23 cellular contexts compared by ENCODE assay signal in genomic region chr2:39603436-39603835, GRCh38.
DNase-seq lines count a peak whose midpoint lies in the region; ATAC-seq, FAIRE-seq and TF ChIP-seq lines count a peak whose summit lies in the region.
"Had no signal": no experiment of that assay in that cellular context is flagged by ENCODE, and none has a peak within 500 bp of the region (broad histone marks: within the 10 kb centered on the region; RNA-seq: fewer than 3 reads in every experiment).

No MANE protein-coding gene starts in this region.

- intact Hi-C loops in mammary epithelial cell (cut with micrococcal nuclease) (no loop called here), lower leg skin (cut with DNase I; ENCODE audit: low total_unique reads) (no loop called here), PC-9 (cut with micrococcal nuclease; ENCODE audit: unreplicated experiment) (no loop called here)

- H3K4me3 ChIP-seq in mammary epithelial cell (replicated peaks in 1 of 3; ENCODE audit: insufficient read depth in 1 of 3, low read depth in 2 of 3, low read length in 3 of 3) (no peak overlapping the region), foreskin fibroblast (ENCODE audit: low read depth in 1 of 2, low read length in 2 of 2) (no peak overlapping the region), lower leg skin (ENCODE audit: low read depth, poor library complexity, severe bottlenecking) (no peak overlapping the region), PC-9 (no peak overlapping the region)
- H3K4me3 ChIP-seq: esophagus squamous epithelium, left lung had no signal

- H3K27me3 ChIP-seq in mammary epithelial cell (ENCODE audit: insufficient read depth, low read length), result no peaks in the 10 kb centered on the region
- H3K27me3 ChIP-seq in PC-9 (ENCODE audit: insufficient read depth, low read depth), result no peaks in the 10 kb centered on the region
- H3K27me3 ChIP-seq: left lung had no signal

- 44% methylated on average over 2 of the region's 2 CpGs for WGBS in mammary epithelial cell (ENCODE audit: low coverage, missing lambda C conversion rate)
- 25 to 33% methylated on average over 2 of the region's 2 CpGs for WGBS in lower leg skin, 2 donors

- in situ Hi-C loops in mammary epithelial cell (cut with MboI; ENCODE audit: low sequenced_read_pairs in 2 of 2), result no loop called here

- H2AFZ ChIP-seq in mammary epithelial cell (ENCODE audit: low read depth, low read length) (no peak overlapping the region), PC-9 (no peak overlapping the region)

- H4K20me1 ChIP-seq in mammary epithelial cell (ENCODE audit: insufficient read depth, low read length) (no peaks in the 10 kb centered on the region), PC-9 (ENCODE audit: insufficient read depth) (no peaks in the 10 kb centered on the region)

- no peak overlapping the region for H3K4me3 Mint-ChIP-seq in natural killer cell treated with Interleukin-12 subunit alpha and Interleukin-12 subunit beta and Interleukin-15 and Interleukin-18, amount 100 ng/mL, for 72 hours
- H3K4me3 Mint-ChIP-seq: activated CD4-positive, alpha-beta T cell treated with anti-CD3 and anti-CD28 coated beads, Interleukin-2, amount 10 ng/mL, durations not matched to agents 7 days and 5 days; activated CD8-positive, alpha-beta memory T cell treated with anti-CD3 and anti-CD28 coated beads, Interleukin-2, amount 10 ng/mL, durations not matched to agents 7 days and 5 days; CD4-positive, CD25-positive, alpha-beta regulatory T cell; H9 had no signal

- H3K36me3 Mint-ChIP-seq in natural killer cell treated with Interleukin-12 subunit alpha and Interleukin-12 subunit beta and Interleukin-15 and Interleukin-18, amount 100 ng/mL, for 72 hours, result no peaks in the 10 kb centered on the region
- H3K36me3 Mint-ChIP-seq: activated CD8-positive, alpha-beta memory T cell treated with anti-CD3 and anti-CD28 coated beads, Interleukin-2, amount 10 ng/mL, durations not matched to agents 7 days and 5 days; CD4-positive, CD25-positive, alpha-beta regulatory T cell had no signal

- H3K36me3 ChIP-seq in mammary epithelial cell (ENCODE audit: insufficient read depth, low read length) (no peaks in the 10 kb centered on the region), PC-9 (ENCODE audit: low read depth) (no peaks in the 10 kb centered on the region)
- H3K36me3 ChIP-seq: esophagus squamous epithelium, left lung had no signal

- DNase-seq in AG08395 (ENCODE audit: low spot score) (peak; percentile 17), HTR-8/SVneo (ENCODE audit: insufficient read length, low spot score) (no peak), mammary epithelial cell (peak; percentile 58), foreskin fibroblast (peak; percentile 18 to 26), lower leg skin (ENCODE audit: low spot score in 2 of 2) (no peak), PC-9 (no peak), medulla oblongata (ENCODE audit: extremely low spot score) (no peak)
- DNase-seq in natural killer cell treated with Interleukin-12 subunit alpha and Interleukin-12 subunit beta and Interleukin-15 and Interleukin-18, amount 100 ng/mL, for 72 hours (ENCODE audit: low spot score), result no peak
- DNase-seq: activated CD4-positive, alpha-beta T cell treated with anti-CD3 and anti-CD28 coated beads, Interleukin-2, amount 10 ng/mL, durations not matched to agents 7 days and 5 days; activated CD8-positive, alpha-beta memory T cell treated with anti-CD3 and anti-CD28 coated beads, Interleukin-2, amount 10 ng/mL, durations not matched to agents 7 days and 5 days; activated naive CD4-positive, alpha-beta T cell treated with anti-CD3 and anti-CD28 coated beads, Interleukin-2, amount 50 U/mL, for 16 hours; CD4-positive, CD25-positive, alpha-beta regulatory T cell; effector memory CD4-positive, alpha-beta T cell; esophagus squamous epithelium; H9; left lung; NCI-H1048; NCI-H1930; NCI-H345; posterior cingulate gyrus; SHP77 had no signal

- no peaks in the 10 kb centered on the region for H3K9me2 ChIP-seq in PC-9 (ENCODE audit: insufficient read depth)

- CTCF ChIA-PET in mammary epithelial cell (lab: Charles Lee; ENCODE audit: low non-redundant PET), result no interaction called here
- CTCF ChIA-PET in PC-9 (lab: Charles Lee), result no interaction called here

- no peak overlapping the region for H3K27ac ChIP-seq in mammary epithelial cell (ENCODE audit: insufficient read depth, low read depth, low read length)
- H3K27ac ChIP-seq in PC-9, result no peak overlapping the region
- H3K27ac ChIP-seq: esophagus squamous epithelium, left lung, VCaP had no signal

- no peak for TF ChIP-seq POLR2A in lower leg skin (IDR thresholded peaks at IDR 0.05)

- H3K79me2 ChIP-seq in mammary epithelial cell (ENCODE audit: insufficient read depth, low read length) (no peaks in the 10 kb centered on the region), PC-9 (ENCODE audit: low read depth) (no peaks in the 10 kb centered on the region)

- ATAC-seq in natural killer cell treated with Interleukin-12 subunit alpha and Interleukin-12 subunit beta and Interleukin-15 and Interleukin-18, amount 100 ng/mL, for 72 hours, result no peak
- ATAC-seq: activated CD8-positive, alpha-beta memory T cell treated with anti-CD3 and anti-CD28 coated beads, Interleukin-2, amount 10 ng/mL, durations not matched to agents 7 days and 5 days; left lung had no signal

- no peak overlapping the region for H3K27ac Mint-ChIP-seq in natural killer cell treated with Interleukin-12 subunit alpha and Interleukin-12 subunit beta and Interleukin-15 and Interleukin-18, amount 100 ng/mL, for 72 hours
- H3K27ac Mint-ChIP-seq: activated CD4-positive, alpha-beta T cell treated with anti-CD3 and anti-CD28 coated beads, Interleukin-2, amount 10 ng/mL, durations not matched to agents 7 days and 5 days; activated CD8-positive, alpha-beta memory T cell treated with anti-CD3 and anti-CD28 coated beads, Interleukin-2, amount 10 ng/mL, durations not matched to agents 7 days and 5 days; CD4-positive, CD25-positive, alpha-beta regulatory T cell; H9 had no signal

- no peaks in the 10 kb centered on the region for H3F3A ChIP-seq in PC-9 (ENCODE audit: insufficient read depth, low read depth)

- H3K9me3 Mint-ChIP-seq in natural killer cell treated with Interleukin-12 subunit alpha and Interleukin-12 subunit beta and Interleukin-15 and Interleukin-18, amount 100 ng/mL, for 72 hours, result no peaks in the 10 kb centered on the region
- H3K9me3 Mint-ChIP-seq: activated CD4-positive, alpha-beta T cell treated with anti-CD3 and anti-CD28 coated beads, Interleukin-2, amount 10 ng/mL, durations not matched to agents 7 days and 5 days; H9 had no signal

- dilution Hi-C loops in mammary epithelial cell (cut with HindIII; ENCODE audit: low sequenced_read_pairs), result no loop called here

- BruUV-seq in mammary epithelial cell (replicated peaks; lab: Mats Ljungman, UMichigan), result no TSS peak
- BruUV-seq in PC-9 (replicated peaks; lab: Mats Ljungman, UMichigan), result no TSS peak

- TF ChIP-seq CTCF in mammary epithelial cell (conservative IDR thresholded peaks at IDR 0.05 in 1 of 2, IDR thresholded peaks at IDR 0.05 in 1 of 2; ENCODE audit: extremely low read depth in 1 of 2, insufficient read depth in 1 of 2, low read depth in 1 of 2, low read length in 2 of 2), result no peak
- TF ChIP-seq CTCF in foreskin fibroblast (IDR thresholded peaks at IDR 0.05; ENCODE audit: low read depth, low read length), result no peak
- no peak for TF ChIP-seq CTCF in lower leg skin (IDR thresholded peaks at IDR 0.05)
- TF ChIP-seq CTCF in PC-9 (conservative IDR thresholded peaks at IDR 0.05), result no peak

- peaks cover 10 to 14% of the 10 kb centered on the region in 2 donors for H3K27me3 Mint-ChIP-seq in natural killer cell treated with Interleukin-12 subunit alpha and Interleukin-12 subunit beta and Interleukin-15 and Interleukin-18, amount 100 ng/mL, for 72 hours
- H3K27me3 Mint-ChIP-seq: activated CD4-positive, alpha-beta T cell treated with anti-CD3 and anti-CD28 coated beads, Interleukin-2, amount 10 ng/mL, durations not matched to agents 7 days and 5 days had no signal

- no peaks in the 10 kb centered on the region for H3K9me3 ChIP-seq in mammary epithelial cell (replicated peaks; ENCODE audit: insufficient read depth, low read length)
- H3K9me3 ChIP-seq in PC-9 (ENCODE audit: insufficient read depth, low read depth), result no peaks in the 10 kb centered on the region; the same call in 1 of the 2 replicates
- H3K9me3 ChIP-seq: esophagus squamous epithelium, left lung had no signal

- H3K4me2 ChIP-seq in mammary epithelial cell (ENCODE audit: insufficient read depth, low read depth, low read length) (no peak overlapping the region), PC-9 (no peak overlapping the region)

- no peaks in the 10 kb centered on the region for H3K4me1 Mint-ChIP-seq in natural killer cell treated with Interleukin-12 subunit alpha and Interleukin-12 subunit beta and Interleukin-15 and Interleukin-18, amount 100 ng/mL, for 72 hours (ENCODE audit: low read depth in 2 of 2)
- H3K4me1 Mint-ChIP-seq: activated CD4-positive, alpha-beta T cell treated with anti-CD3 and anti-CD28 coated beads, Interleukin-2, amount 10 ng/mL, durations not matched to agents 7 days and 5 days; activated CD8-positive, alpha-beta memory T cell treated with anti-CD3 and anti-CD28 coated beads, Interleukin-2, amount 10 ng/mL, durations not matched to agents 7 days and 5 days; CD4-positive, CD25-positive, alpha-beta regulatory T cell had no signal

- H3K4me1 ChIP-seq in mammary epithelial cell (ENCODE audit: insufficient read depth, low read length), result peaks cover 5% of the 10 kb centered on the region
- no peaks in the 10 kb centered on the region for H3K4me1 ChIP-seq in PC-9 (replicated peaks; ENCODE audit: insufficient read depth)
- H3K4me1 ChIP-seq: esophagus squamous epithelium, left lung had no signal

- POLR2A ChIA-PET in PC-9 (lab: Charles Lee; ENCODE audit: unreplicated experiment), result no interaction called here

- no peak overlapping the region for H3K9ac ChIP-seq in mammary epithelial cell (ENCODE audit: insufficient read depth, low read length)

- FAIRE-seq in HTR-8/SVneo (lab: Jason Lieb, UNC), result peak; percentile 13
- FAIRE-seq: astrocyte had no signal

Comparison
In these comparisons a context has a peak if more than half of its experiments do, and no peak if none do; other contexts are left out.
1. DNase-seq: peak in AG08395 (single experiment), mammary epithelial cell (single experiment) and foreskin fibroblast (2 of 2); none in HTR-8/SVneo (single experiment), lower leg skin (0 of 2), PC-9 (0 of 2), natural killer cell treated with Interleukin-12 subunit alpha and Interleukin-12 subunit beta and Interleukin-15 and Interleukin-18, amount 100 ng/mL, for 72 hours (single experiment) and medulla oblongata (single experiment).